ENCODE assay signal across 15 cellular contexts in the genomic region with DNA sequence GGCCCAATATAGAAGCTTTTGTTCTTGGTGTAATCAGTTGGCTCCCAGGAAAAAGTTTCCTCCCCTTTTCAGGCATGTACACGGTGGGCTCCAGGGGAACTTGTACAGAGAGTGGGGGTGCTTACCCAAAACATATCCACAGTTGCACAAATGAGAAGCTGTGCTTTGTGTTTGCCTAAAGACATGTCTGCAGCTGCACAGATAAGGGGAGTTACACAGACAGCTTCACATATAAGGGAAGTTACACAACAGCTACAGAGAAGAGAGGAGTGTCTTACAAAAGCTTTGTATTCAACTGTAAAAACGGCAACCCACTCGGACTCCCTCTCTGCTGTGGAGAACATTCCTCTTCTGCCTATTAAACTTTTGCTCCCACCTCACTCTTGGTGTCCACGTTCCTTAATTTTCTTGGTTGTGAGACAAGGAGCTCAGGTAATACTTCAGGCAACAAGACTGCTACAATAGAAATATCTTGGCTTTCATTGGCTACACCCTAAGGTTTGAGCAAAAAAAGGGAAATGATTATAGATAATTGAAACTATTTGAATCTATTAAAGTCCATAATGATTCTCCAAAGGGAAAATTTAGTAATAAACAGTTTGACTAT. TPM values are rescaled to one million over a fixed set of nuclear protein-coding genes. Genes with fewer than 3 reads are reported as not detected.
DNase-seq lines count a peak whose midpoint lies in the region; ATAC-seq and TF ChIP-seq lines count a peak whose summit lies in the region.
"Had no signal": no experiment of that assay in that cellular context is flagged by ENCODE, and none has a peak within 500 bp of the region (broad histone marks: within the 10 kb centered on the region; RNA-seq: fewer than 3 reads in every experiment).

No MANE protein-coding gene starts in this region.

- no peak for TF ChIP-seq CTCF in cardiac muscle cell (IDR thresholded peaks at IDR 0.05; ENCODE audit: low read depth, low read length)
- TF ChIP-seq CTCF in right atrium auricular region (IDR thresholded peaks at IDR 0.05) = no peak

- POLR2A ChIA-PET in activated CD8-positive, alpha-beta T cell treated with anti-CD3 and anti-CD28 coated beads, Interleukin-2, amount 10 ng/mL, durations not matched to agents 7 days and 5 days (lab: Charles Lee) = interaction anchor here (1.0 kb wide), 1 partner anchor 91 kb away, joined by 3 read pairs; no protein-coding TSS in a partner anchor

- H3K4me3 ChIP-seq in cardiac muscle cell = no peak overlapping the region
- H3K4me3 ChIP-seq in right atrium auricular region = no peak overlapping the region
- no peak overlapping the region for H3K4me3 ChIP-seq in aorta (ENCODE audit: low read length in 2 of 2)
- H3K4me3 ChIP-seq: MG63, thoracic aorta had no signal

- 53 to 61% methylated on average over 4 of the region's 4 CpGs for WGBS in aorta, 2 donors

- no peaks in the 10 kb centered on the region for H3K9me3 ChIP-seq in cardiac muscle cell (ENCODE audit: low read depth)
- no peaks in the 10 kb centered on the region for H3K9me3 ChIP-seq in right atrium auricular region
- H3K9me3 ChIP-seq in aorta (ENCODE audit: control insufficient read depth, low read length) = no peaks in the 10 kb centered on the region
- H3K9me3 ChIP-seq: MG63, thoracic aorta had no signal

- peaks cover 34% of the 10 kb centered on the region for H3K4me1 Mint-ChIP-seq in dendritic cell treated with granulocyte-macrophage colony-stimulating factor and Interleukin-4, amounts not matched to agents 40 ng/mL and 50 ng/mL, for 4 days (ENCODE audit: low read depth)
- H3K4me1 Mint-ChIP-seq in activated CD8-positive, alpha-beta T cell treated with anti-CD3 and anti-CD28 coated beads, Interleukin-2, amount 10 ng/mL, durations not matched to agents 7 days and 5 days (ENCODE audit: low read depth) = no peaks in the 10 kb centered on the region

- DNase-seq in cardiac muscle cell (ENCODE audit: low read depth in 1 of 2, low spot score in 1 of 2) (peak in 1 of 2 donors; percentile 93), right atrium auricular region (ENCODE audit: low spot score) (no peak), midbrain (lab: John Stamatoyannopoulos, UW) (peak; percentile 67), aorta (no peak), EL (no peak)
- no peak for DNase-seq in activated CD8-positive, alpha-beta T cell treated with anti-CD3 and anti-CD28 coated beads, Interleukin-2, amount 10 ng/mL, durations not matched to agents 7 days and 5 days
- DNase-seq: activated CD8-positive, alpha-beta memory T cell treated with anti-CD3 and anti-CD28 coated beads for 24 hours; dermis blood vessel endothelial cell; MG63; NCI-H526 treated with DMSO at 0.1 percent for 48 hours had no signal

- TF ChIP-seq POLR2A in GM18505 (IDR thresholded peaks at IDR 0.05; ENCODE audit: borderline replicate concordance, extremely low read depth, insufficient read depth, insufficient read length) = no peak

- H3K36me3 ChIP-seq in cardiac muscle cell (no peaks in the 10 kb centered on the region), right atrium auricular region (no peaks in the 10 kb centered on the region), aorta (ENCODE audit: control insufficient read depth in 1 of 2, insufficient read depth in 2 of 2, low read length in 1 of 2) (no peaks in the 10 kb centered on the region)
- H3K36me3 ChIP-seq: MG63, thoracic aorta had no signal

- H3K4me3 Mint-ChIP-seq in dendritic cell treated with granulocyte-macrophage colony-stimulating factor and Interleukin-4, amounts not matched to agents 40 ng/mL and 50 ng/mL, for 4 days = peak overlapping the region; percentile 51
- no peak overlapping the region for H3K4me3 Mint-ChIP-seq in activated CD8-positive, alpha-beta T cell treated with anti-CD3 and anti-CD28 coated beads, Interleukin-2, amount 10 ng/mL, durations not matched to agents 7 days and 5 days
- H3K4me3 Mint-ChIP-seq: activated naive CD4-positive, alpha-beta T cell treated with anti-CD3 and anti-CD28 coated beads, Interleukin-2, amount 50 U/mL, for 24 hours; T-helper 1 cell treated with Interleukin-12 subunit alpha and Interleukin-12 subunit beta and Interleukin-4 antibody, amounts not matched to agents 30 μg/mL and 1 μg/mL, for 36 hours had no signal

- intact Hi-C loops in dendritic cell treated with granulocyte-macrophage colony-stimulating factor and Interleukin-4, amounts not matched to agents 40 ng/mL and 50 ng/mL, for 4 days (cut with micrococcal nuclease) = no loop called here
- intact Hi-C loops in aorta (cut with DNase I) = no loop called here

- H3K27me3 Mint-ChIP-seq in dendritic cell treated with granulocyte-macrophage colony-stimulating factor and Interleukin-4, amounts not matched to agents 40 ng/mL and 50 ng/mL, for 4 days = no peaks in the 10 kb centered on the region
- H3K27me3 Mint-ChIP-seq in activated CD8-positive, alpha-beta T cell treated with anti-CD3 and anti-CD28 coated beads, Interleukin-2, amount 10 ng/mL, durations not matched to agents 7 days and 5 days (ENCODE audit: low read depth) = no peaks in the 10 kb centered on the region
- H3K27me3 Mint-ChIP-seq: activated naive CD4-positive, alpha-beta T cell treated with anti-CD3 and anti-CD28 coated beads, Interleukin-2, amount 50 U/mL, for 24 hours had no signal

- H3K9me3 Mint-ChIP-seq in dendritic cell treated with granulocyte-macrophage colony-stimulating factor and Interleukin-4, amounts not matched to agents 40 ng/mL and 50 ng/mL, for 4 days = no peaks in the 10 kb centered on the region
- H3K9me3 Mint-ChIP-seq in activated CD8-positive, alpha-beta T cell treated with anti-CD3 and anti-CD28 coated beads, Interleukin-2, amount 10 ng/mL, durations not matched to agents 7 days and 5 days (ENCODE audit: insufficient read depth) = no peaks in the 10 kb centered on the region
- H3K9me3 Mint-ChIP-seq: activated naive CD4-positive, alpha-beta T cell treated with anti-CD3 and anti-CD28 coated beads, Interleukin-2, amount 50 U/mL, for 24 hours had no signal

- ATAC-seq in aorta (ENCODE audit: low FRiP score) = peak; percentile 15
- no peak for ATAC-seq in activated CD8-positive, alpha-beta T cell treated with anti-CD3 and anti-CD28 coated beads, Interleukin-2, amount 10 ng/mL, durations not matched to agents 7 days and 5 days
- ATAC-seq in GM18505 (IDR thresholded peaks at IDR 0.05; ENCODE audit: unreplicated experiment) = no peak

- peak overlapping the region; percentile 66 for H3K27ac Mint-ChIP-seq in dendritic cell treated with granulocyte-macrophage colony-stimulating factor and Interleukin-4, amounts not matched to agents 40 ng/mL and 50 ng/mL, for 4 days
- H3K27ac Mint-ChIP-seq in activated CD8-positive, alpha-beta T cell treated with anti-CD3 and anti-CD28 coated beads, Interleukin-2, amount 10 ng/mL, durations not matched to agents 7 days and 5 days = no peak overlapping the region
- H3K27ac Mint-ChIP-seq: activated naive CD4-positive, alpha-beta T cell treated with anti-CD3 and anti-CD28 coated beads, Interleukin-2, amount 50 U/mL, for 24 hours; T-helper 1 cell treated with Interleukin-12 subunit alpha and Interleukin-12 subunit beta and Interleukin-4 antibody, amounts not matched to agents 30 μg/mL and 1 μg/mL, for 36 hours had no signal

- H3K27ac ChIP-seq in cardiac muscle cell (peak overlapping the region; percentile 86), right atrium auricular region (no peak overlapping the region), aorta (ENCODE audit: low read depth in 1 of 2, low read length in 2 of 2) (no peak overlapping the region)
- H3K27ac ChIP-seq: thoracic aorta had no signal

- H3K27me3 ChIP-seq in cardiac muscle cell (no peaks in the 10 kb centered on the region), right atrium auricular region (no peaks in the 10 kb centered on the region), aorta (ENCODE audit: control insufficient read depth in 1 of 2, insufficient read depth in 2 of 2, low read length in 1 of 2) (no peaks in the 10 kb centered on the region)
- H3K27me3 ChIP-seq: MG63 had no signal

- H3K36me3 Mint-ChIP-seq in dendritic cell treated with granulocyte-macrophage colony-stimulating factor and Interleukin-4, amounts not matched to agents 40 ng/mL and 50 ng/mL, for 4 days (ENCODE audit: low read depth) = no peaks in the 10 kb centered on the region
- H3K36me3 Mint-ChIP-seq in activated CD8-positive, alpha-beta T cell treated with anti-CD3 and anti-CD28 coated beads, Interleukin-2, amount 10 ng/mL, durations not matched to agents 7 days and 5 days (ENCODE audit: low read depth) = no peaks in the 10 kb centered on the region
- H3K36me3 Mint-ChIP-seq: activated naive CD4-positive, alpha-beta T cell treated with anti-CD3 and anti-CD28 coated beads, Interleukin-2, amount 50 U/mL, for 24 hours had no signal

- H3K4me1 ChIP-seq in cardiac muscle cell (ENCODE audit: low read depth) (peaks cover 14% of the 10 kb centered on the region), right atrium auricular region (no peaks in the 10 kb centered on the region), aorta (ENCODE audit: control insufficient read depth in 1 of 2, insufficient read depth in 2 of 2, low read length in 2 of 2) (no peaks in the 10 kb centered on the region)

- CTCF ChIA-PET in activated CD8-positive, alpha-beta T cell treated with anti-CD3 and anti-CD28 coated beads, Interleukin-2, amount 10 ng/mL, durations not matched to agents 7 days and 5 days (lab: Charles Lee) = interaction anchor here (1.7 kb wide), 1 partner anchor 90 kb away, joined by 6 read pairs; no protein-coding TSS in a partner anchor

RNA-seq across cellular contexts. Expression of a gene that starts 7.4 kb away (rescaled TPM):
- total RNA-seq in cardiac muscle cell = 176 and 231 TPM in 2 replicates
- 285 and 315 TPM in 2 replicates for polyA plus RNA-seq in cardiac muscle cell
- 100 to 1,000 TPM; 180 to 201 TPM for total RNA-seq in right atrium auricular region
- 100 to 1,000 TPM; 280 to 342 TPM for total RNA-seq in aorta
- polyA plus RNA-seq in aorta = 100 to 1,000 TPM in 1 of 2 donors, 10 to 100 TPM in 1; 74.9 to 111 TPM
- total RNA-seq in activated CD8-positive, alpha-beta T cell treated with anti-CD3 and anti-CD28 coated beads, Interleukin-2, amount 10 ng/mL, durations not matched to agents 7 days and 5 days = 10 to 100 TPM; 89.2 to 90.8 TPM

RNA-seq across cellular contexts. Expression of a gene that starts 44.8 kb away (rescaled TPM):
- 4.1 and 5.1 TPM in 2 replicates for total RNA-seq in cardiac muscle cell
- 7.0 and 9.9 TPM in 2 replicates for polyA plus RNA-seq in cardiac muscle cell
- under 1 TPM in 1 of 2 donors, not detected in 1; 0.75 TPM for total RNA-seq in right atrium auricular region
- total RNA-seq in aorta = 1 to 10 TPM; 1.6 to 1.9 TPM
- polyA plus RNA-seq in aorta = under 1 TPM; 0.25 to 0.38 TPM
- total RNA-seq in activated CD8-positive, alpha-beta T cell treated with anti-CD3 and anti-CD28 coated beads, Interleukin-2, amount 10 ng/mL, durations not matched to agents 7 days and 5 days = not detected
